ENCODE assay signal across 11 cellular contexts in genomic region chr15:59594493-59594942, GRCh38. TPM values are rescaled to one million over a fixed set of nuclear protein-coding genes. Genes with fewer than 3 reads are reported as not detected.
A peak's percentile ranks its signal among the peaks of the same experiment; 100 is the strongest.
DNase-seq lines count a peak whose midpoint lies in the region; ATAC-seq, FAIRE-seq and TF ChIP-seq lines count a peak whose summit lies in the region.
"Had no signal": no experiment of that assay in that cellular context is flagged by ENCODE, and none has a peak within 500 bp of the region (broad histone marks: within the 10 kb centered on the region; RNA-seq: fewer than 3 reads in every experiment).

No MANE protein-coding gene starts in this region.

- no peaks in the 10 kb centered on the region for H3K27me3 Mint-ChIP-seq in neural progenitor cell (ENCODE audit: insufficient read depth, low read depth)

- H2AFZ ChIP-seq in endothelial cell of umbilical vein (ENCODE audit: low read depth, low read length): peak overlapping the region; percentile 55
- H2AFZ ChIP-seq in neural progenitor cell (replicated peaks): no peak overlapping the region

- no peaks in the 10 kb centered on the region for H3K9me3 Mint-ChIP-seq in neural progenitor cell

- H3K4me3 ChIP-seq in AG04450 (ENCODE audit: low read depth, low read length): no peak overlapping the region
- H3K4me3 ChIP-seq in MG63: no peak overlapping the region
- no peak overlapping the region for H3K4me3 ChIP-seq in endothelial cell of umbilical vein (replicated peaks in 1 of 3; ENCODE audit: insufficient read depth in 1 of 3, low read depth in 1 of 3, low read length in 3 of 3)
- H3K4me3 ChIP-seq in lung: no peak overlapping the region
- H3K4me3 ChIP-seq in neural progenitor cell: no peak overlapping the region
- H3K4me3 ChIP-seq: BLaER1 treated with 17β-estradiol and CSF1 and Interleukin-3, amounts not matched to agents 10 nM and 100 nM; thoracic aorta had no signal

- TF ChIP-seq CTCF in AG04450 (IDR thresholded peaks at IDR 0.05; ENCODE audit: low read depth, low read length) (no peak), endothelial cell of umbilical vein (IDR thresholded peaks at IDR 0.05; ENCODE audit: extremely low read depth in 1 of 2, insufficient read depth in 1 of 2, low read depth in 1 of 2, low read length in 2 of 2) (no peak), lung (IDR thresholded peaks at IDR 0.05; ENCODE audit: control extremely low read depth, extremely low read depth) (no peak), neural progenitor cell (IDR thresholded peaks at IDR 0.05) (no peak)

- no peaks in the 10 kb centered on the region for H3K36me3 Mint-ChIP-seq in neural progenitor cell

- H3K9me3 ChIP-seq in AG04450 (ENCODE audit: control insufficient read depth, insufficient read depth, low read length): no peaks in the 10 kb centered on the region
- H3K9me3 ChIP-seq in MG63: no peaks in the 10 kb centered on the region
- no peaks in the 10 kb centered on the region for H3K9me3 ChIP-seq in endothelial cell of umbilical vein (replicated peaks; ENCODE audit: control insufficient read depth, insufficient read depth, low read length)
- no peaks in the 10 kb centered on the region for H3K9me3 ChIP-seq in lung (ENCODE audit: control insufficient read depth in 2 of 2, insufficient read depth in 1 of 2, low read length in 1 of 2)
- no peaks in the 10 kb centered on the region for H3K9me3 ChIP-seq in neural progenitor cell (ENCODE audit: low read depth)
- H3K9me3 ChIP-seq: BLaER1 treated with 17β-estradiol and CSF1 and Interleukin-3, amounts not matched to agents 10 nM and 100 nM; thoracic aorta had no signal

- BruUV-seq in endothelial cell of umbilical vein (replicated peaks; lab: Mats Ljungman, UMichigan): no TSS peak

- DNase-seq in AG04450 (ENCODE audit: low read depth, low spot score): peak; percentile 23
- peak; percentile 18 for DNase-seq in MG63
- peak; percentile 23 for DNase-seq in endothelial cell of umbilical vein (ENCODE audit: low read depth, low spot score)
- no peak for DNase-seq in lung (ENCODE audit: low spot score)
- no peak for DNase-seq in medulla oblongata (ENCODE audit: extremely low spot score)
- no peak for DNase-seq in neural progenitor cell (ENCODE audit: low spot score)
- DNase-seq: anterior cingulate cortex had no signal

- POLR2A ChIA-PET in AG04450 (lab: Yijun Ruan, JAX) (interaction anchor here (0.7 kb wide), 1 partner anchor 229 kb away, joined by 3 read pairs; no protein-coding TSS in a partner anchor), endothelial cell of umbilical vein (lab: Charles Lee) (no interaction called here)

- H3K4me2 ChIP-seq in endothelial cell of umbilical vein (ENCODE audit: insufficient read depth, low read length): no peak overlapping the region
- H3K4me2 ChIP-seq in neural progenitor cell: no peak overlapping the region

- H3K27me3 ChIP-seq in AG04450 (ENCODE audit: control insufficient read depth, insufficient read depth, low read length) (peaks cover 3% of the 10 kb centered on the region), MG63 (no peaks in the 10 kb centered on the region), endothelial cell of umbilical vein (ENCODE audit: control insufficient read depth in 2 of 2, insufficient read depth in 2 of 2, low read length in 2 of 2) (peaks cover 3 to 4% of the 10 kb centered on the region in 2 experiments), lung (ENCODE audit: control insufficient read depth, insufficient read depth) (no peaks in the 10 kb centered on the region), neural progenitor cell (no peaks in the 10 kb centered on the region)
- H3K27me3 ChIP-seq: BLaER1 treated with 17β-estradiol and CSF1 and Interleukin-3, amounts not matched to agents 10 nM and 100 nM had no signal

- no peaks in the 10 kb centered on the region for H3F3A ChIP-seq in neural progenitor cell (ENCODE audit: low read depth)

- H3K79me2 ChIP-seq in endothelial cell of umbilical vein (ENCODE audit: control insufficient read depth, insufficient read depth, low read length): no peaks in the 10 kb centered on the region
- no peaks in the 10 kb centered on the region for H3K79me2 ChIP-seq in neural progenitor cell (ENCODE audit: low read depth)

- H3K36me3 ChIP-seq in MG63: no peaks in the 10 kb centered on the region
- H3K36me3 ChIP-seq in endothelial cell of umbilical vein (ENCODE audit: control insufficient read depth in 2 of 2, extremely low read depth in 1 of 2, insufficient read depth in 2 of 2, low read length in 2 of 2): no peaks in the 10 kb centered on the region
- H3K36me3 ChIP-seq in lung (ENCODE audit: control insufficient read depth in 2 of 2, insufficient read depth in 2 of 2, low read length in 2 of 2): no peaks in the 10 kb centered on the region
- H3K36me3 ChIP-seq in neural progenitor cell: no peaks in the 10 kb centered on the region
- H3K36me3 ChIP-seq: BLaER1 treated with 17β-estradiol and CSF1 and Interleukin-3, amounts not matched to agents 10 nM and 100 nM; thoracic aorta had no signal

- H3K9ac ChIP-seq in endothelial cell of umbilical vein (replicated peaks; ENCODE audit: extremely low read depth, insufficient read depth, low read length) (no peak overlapping the region), neural progenitor cell (no peak overlapping the region)
- H3K9ac ChIP-seq: BLaER1 treated with 17β-estradiol and CSF1 and Interleukin-3, amounts not matched to agents 10 nM and 100 nM had no signal

- CTCF ChIA-PET in AG04450 (lab: Charles Lee) (interaction anchor here (0.9 to 1.3 kb wide), 2 partner anchors 61 to 66 kb away, joined by 3 read pairs; no protein-coding TSS in a partner anchor), endothelial cell of umbilical vein (lab: Charles Lee) (interaction anchor here (0.7 to 2.2 kb wide), 5 partner anchors 9 to 66 kb away, joined by 3 to 9 read pairs (median 4); no protein-coding TSS in a partner anchor)

- ATAC-seq in lung (ENCODE audit: insufficient read depth, low FRiP score): peak; percentile 76
- ATAC-seq in GM21390 (IDR thresholded peaks at IDR 0.05; ENCODE audit: unreplicated experiment): no peak
- ATAC-seq in HG03097 (IDR thresholded peaks at IDR 0.05; ENCODE audit: low FRiP score, unreplicated experiment): no peak

- FAIRE-seq in endothelial cell of umbilical vein (lab: Jason Lieb, UNC): peak; percentile 43

- no peak for TF ChIP-seq POLR2A in endothelial cell of umbilical vein (IDR thresholded peaks at IDR 0.05; ENCODE audit: low read depth, low read length)

- H3K9me1 ChIP-seq in endothelial cell of umbilical vein (replicated peaks; ENCODE audit: control insufficient read depth, extremely low read depth, insufficient read depth, low read length): no peaks in the 10 kb centered on the region

- H4K20me1 ChIP-seq in endothelial cell of umbilical vein (replicated peaks; ENCODE audit: control insufficient read depth, extremely low read depth, insufficient read depth, low read length) (no peaks in the 10 kb centered on the region), neural progenitor cell (ENCODE audit: low read depth) (no peaks in the 10 kb centered on the region)
- H4K20me1 ChIP-seq: BLaER1 treated with 17β-estradiol and CSF1 and Interleukin-3, amounts not matched to agents 10 nM and 100 nM had no signal

- intact Hi-C loops in endothelial cell of umbilical vein (cut with micrococcal nuclease): no loop called here

- dilution Hi-C loops in endothelial cell of umbilical vein (cut with MboI; ENCODE audit: extremely low pct_ligation_motif_present, low sequenced_read_pairs): no loop called here

- H3K4me3 Mint-ChIP-seq in neural progenitor cell: no peak overlapping the region

- WGBS in lung, 2 donors: 52 to 80% methylated on average over 3 of the region's 3 CpGs

- H3K27ac Mint-ChIP-seq in neural progenitor cell: no peak overlapping the region

- peaks cover 8% of the 10 kb centered on the region for H3K4me1 Mint-ChIP-seq in neural progenitor cell

- H3K4me1 ChIP-seq in endothelial cell of umbilical vein (ENCODE audit: control insufficient read depth, extremely low read depth, insufficient read depth, low read length) (no peaks in the 10 kb centered on the region), lung (ENCODE audit: control insufficient read depth in 2 of 2, insufficient read depth in 2 of 2, low read length in 2 of 2) (peaks cover 0 to 2% of the 10 kb centered on the region in 2 donors), neural progenitor cell (no peaks in the 10 kb centered on the region)

- H3K27ac ChIP-seq in AG04450 (ENCODE audit: low read depth, low read length) (peak overlapping the region; percentile 24), endothelial cell of umbilical vein (ENCODE audit: insufficient read depth, low read depth, low read length) (no peak overlapping the region), lung (ENCODE audit: low read depth in 1 of 2, low read length in 1 of 2) (no peak overlapping the region), neural progenitor cell (no peak overlapping the region)
- H3K27ac ChIP-seq: BLaER1 treated with 17β-estradiol and CSF1 and Interleukin-3, amounts not matched to agents 10 nM and 100 nM; thoracic aorta had no signal

TF ChIP-seq in endothelial cell of umbilical vein, 7 proteins besides CTCF, POLR2A, EP300 and RAD21 (continues in another document):
- TF ChIP-seq GATA2 (IDR thresholded peaks at IDR 0.05; ENCODE audit: insufficient read depth, insufficient read length, low read depth, low read length) (no peak), JUN (IDR thresholded peaks at IDR 0.05; ENCODE audit: borderline replicate concordance, insufficient read depth, insufficient read length, low read depth) (no peak), MYC (IDR thresholded peaks at IDR 0.05; ENCODE audit: low read depth, low read length) (no peak), FOS (IDR thresholded peaks at IDR 0.05; ENCODE audit: borderline replicate concordance, insufficient read depth, low read length) (no peak), MAX (IDR thresholded peaks at IDR 0.05; ENCODE audit: insufficient read depth, insufficient read length) (no peak)

RNA-seq across cellular contexts. Expression of gene GCNT3, which starts 17.1 kb away (rescaled TPM):
- polyA plus RNA-seq in AG04450 (2011; rRNA removed): 0.29 TPM in 1 of 2 replicates, not detected in the other
- 0.04 TPM in 1 of 2 replicates, not detected in the other for polyA minus RNA-seq in AG04450 (2011; rRNA and poly(A)+ RNA removed)
- total RNA-seq in MG63 (2014; rRNA removed; shearing (Covaris generic); ENCODE audit: low replicate concordance): not detected in 2 replicates
- total RNA-seq in endothelial cell of umbilical vein: not detected in 2 replicates
- polyA plus RNA-seq in endothelial cell of umbilical vein: not detected in 2 replicates
- not detected in 2 replicates for polyA plus RNA-seq in endothelial cell of umbilical vein (2011; cell fraction: cytosol; rRNA removed)
- polyA plus RNA-seq in endothelial cell of umbilical vein (2011; cell fraction: nucleus; rRNA removed): not detected in 2 replicates
- not detected in 2 replicates for polyA plus RNA-seq in endothelial cell of umbilical vein (2012)
- polyA minus RNA-seq in endothelial cell of umbilical vein: not detected in 2 replicates
- 0.61 TPM for polyA minus RNA-seq in endothelial cell of umbilical vein (2011; cell fraction: cytosol; rRNA and poly(A)+ RNA removed)
- not detected in 2 replicates for polyA minus RNA-seq in endothelial cell of umbilical vein (2011; cell fraction: nucleus; rRNA and poly(A)+ RNA removed)
- 1 to 10 TPM in 1 of 2 donors, under 1 TPM in 1; 0.63 to 3.7 TPM for total RNA-seq in lung
- polyA plus RNA-seq in lung: 1 to 10 TPM in 1 of 2 donors, under 1 TPM in 1; 0.85 to 3.7 TPM
- total RNA-seq in neural progenitor cell (ENCODE audit: low replicate concordance): not detected in 2 replicates

Comparison
In these comparisons a context has a peak if more than half of its experiments do, and no peak if none do; other contexts are left out.
1. DNase-seq: peak in AG04450 (single experiment), MG63 (single experiment) and endothelial cell of umbilical vein (single experiment); none in lung (single experiment), medulla oblongata (single experiment) and neural progenitor cell (single experiment).